In genomic region chr19:7216373-7216902, GRCh38 we compare ENCODE assay signal across 20 cellular contexts.
DNase-seq lines count a peak whose midpoint lies in the region; ATAC-seq and TF ChIP-seq lines count a peak whose summit lies in the region.
"Had no signal": no experiment of that assay in that cellular context is flagged by ENCODE, and none has a peak within 500 bp of the region (broad histone marks: within the 10 kb centered on the region; RNA-seq: fewer than 3 reads in every experiment).

No MANE protein-coding gene starts in this region.

- peak overlapping the region; percentile 4 for H3K27ac ChIP-seq in OCI-LY1 (ENCODE audit: low read depth, low read length, poor library complexity, severe bottlenecking)
- H3K27ac ChIP-seq in CD4-positive, alpha-beta T cell (ENCODE audit: low read depth, low read length): no peak overlapping the region
- H3K27ac ChIP-seq: coronary artery, foreskin keratinocyte, upper lobe of left lung had no signal

- H3K4me3 Mint-ChIP-seq in activated naive CD4-positive, alpha-beta T cell treated with anti-CD3 and anti-CD28 coated beads for 36 hours: no peak overlapping the region
- no peak overlapping the region for H3K4me3 Mint-ChIP-seq in memory B cell
- no peak overlapping the region for H3K4me3 Mint-ChIP-seq in stimulated activated naive CD8-positive, alpha-beta T cell treated with anti-CD3 and anti-CD28 coated beads, Interleukin-15, amount 100 ng/mL, for 72 hours
- no peak overlapping the region for H3K4me3 Mint-ChIP-seq in CD4-positive, alpha-beta T cell
- H3K4me3 Mint-ChIP-seq: mesothelial cell of epicardium; naive thymus-derived CD8-positive, alpha-beta T cell had no signal

- DNase-seq in activated naive CD4-positive, alpha-beta T cell treated with anti-CD3 and anti-CD28 coated beads for 36 hours: peak; percentile 75
- DNase-seq in activated naive CD4-positive, alpha-beta T cell (lab: John Stamatoyannopoulos, UW): no peak
- DNase-seq in memory B cell (ENCODE audit: low spot score in 2 of 2) (no peak), cerebellar nuclear complex (lab: John Stamatoyannopoulos, UW) (no peak)
- peak in 1 of 2 donors; percentile 35 for DNase-seq in stimulated activated naive CD8-positive, alpha-beta T cell treated with anti-CD3 and anti-CD28 coated beads, Interleukin-15, amount 100 ng/mL, for 72 hours
- DNase-seq in CD4-positive, alpha-beta T cell: no peak
- DNase-seq: foreskin keratinocyte; GOT3; KG1; naive thymus-derived CD8-positive, alpha-beta T cell; NCI-H1417 treated with DMSO at 0.1 percent for 48 hours; NCI-H2081 treated with DMSO at 0.1 percent for 48 hours; upper lobe of left lung had no signal

- H3K9me2 ChIP-seq in OCI-LY1 (ENCODE audit: low read depth, low read length): no peaks in the 10 kb centered on the region

- H3K36me3 ChIP-seq in OCI-LY1 (ENCODE audit: insufficient read depth, low read length): no peaks in the 10 kb centered on the region
- H3K36me3 ChIP-seq: upper lobe of left lung had no signal

- CTCF ChIA-PET in activated naive CD4-positive, alpha-beta T cell treated with anti-CD3 and anti-CD28 coated beads for 36 hours (lab: Charles Lee): interaction anchor here (0.7 kb wide), 1 partner anchor 8 kb away, joined by 4 read pairs; no protein-coding TSS in a partner anchor
- CTCF ChIA-PET in CD4-positive, alpha-beta T cell (lab: Charles Lee): no interaction called here

- H3K27me3 Mint-ChIP-seq in activated naive CD4-positive, alpha-beta T cell treated with anti-CD3 and anti-CD28 coated beads for 36 hours (ENCODE audit: low read depth): no peaks in the 10 kb centered on the region
- H3K27me3 Mint-ChIP-seq in memory B cell: peaks cover 7% of the 10 kb centered on the region
- peaks cover 7% of the 10 kb centered on the region for H3K27me3 Mint-ChIP-seq in stimulated activated naive CD8-positive, alpha-beta T cell treated with anti-CD3 and anti-CD28 coated beads, Interleukin-15, amount 100 ng/mL, for 72 hours
- H3K27me3 Mint-ChIP-seq in CD4-positive, alpha-beta T cell: no peaks in the 10 kb centered on the region
- H3K27me3 Mint-ChIP-seq: naive thymus-derived CD8-positive, alpha-beta T cell had no signal

- ATAC-seq in memory B cell (ENCODE audit: low read depth) (peak; percentile 48), HG02610 (IDR thresholded peaks at IDR 0.05; ENCODE audit: unreplicated experiment) (no peak)
- peak; percentile 73 for ATAC-seq in stimulated activated naive CD8-positive, alpha-beta T cell treated with anti-CD3 and anti-CD28 coated beads, Interleukin-15, amount 100 ng/mL, for 72 hours
- no peak for ATAC-seq in CD4-positive, alpha-beta T cell (ENCODE audit: poor library complexity)
- ATAC-seq: esophagus mucosa; foreskin keratinocyte; left lobe of liver; naive thymus-derived CD8-positive, alpha-beta T cell; SK-N-SH treated with all-trans-retinoic acid at 6 μM for 48 hours had no signal

- POLR2A ChIA-PET in CD4-positive, alpha-beta T cell (lab: Charles Lee): no interaction called here

- TF ChIP-seq CTCF in OCI-LY1 (IDR thresholded peaks at IDR 0.05; ENCODE audit: low read length): no peak
- TF ChIP-seq CTCF in CD4-positive, alpha-beta T cell (IDR thresholded peaks at IDR 0.05): no peak

- H3K4me1 Mint-ChIP-seq in activated naive CD4-positive, alpha-beta T cell treated with anti-CD3 and anti-CD28 coated beads for 36 hours (ENCODE audit: low read depth): peaks cover 39% of the 10 kb centered on the region
- peaks cover 15% of the 10 kb centered on the region for H3K4me1 Mint-ChIP-seq in memory B cell
- peaks cover 20% of the 10 kb centered on the region for H3K4me1 Mint-ChIP-seq in stimulated activated naive CD8-positive, alpha-beta T cell treated with anti-CD3 and anti-CD28 coated beads, Interleukin-15, amount 100 ng/mL, for 72 hours
- H3K4me1 Mint-ChIP-seq in CD4-positive, alpha-beta T cell (ENCODE audit: low read depth): no peaks in the 10 kb centered on the region

- no peaks in the 10 kb centered on the region for H3K79me2 ChIP-seq in OCI-LY1 (ENCODE audit: insufficient read depth, low read length)

- peak overlapping the region; percentile 18 for H3K27ac Mint-ChIP-seq in activated naive CD4-positive, alpha-beta T cell treated with anti-CD3 and anti-CD28 coated beads for 36 hours
- H3K27ac Mint-ChIP-seq in memory B cell: no peak overlapping the region
- no peak overlapping the region for H3K27ac Mint-ChIP-seq in stimulated activated naive CD8-positive, alpha-beta T cell treated with anti-CD3 and anti-CD28 coated beads, Interleukin-15, amount 100 ng/mL, for 72 hours
- H3K27ac Mint-ChIP-seq in CD4-positive, alpha-beta T cell: no peak overlapping the region
- H3K27ac Mint-ChIP-seq: mesothelial cell of epicardium; naive thymus-derived CD8-positive, alpha-beta T cell had no signal

- no peaks in the 10 kb centered on the region for H3K27me3 ChIP-seq in OCI-LY1 (ENCODE audit: insufficient read depth, low read length)
- H3K27me3 ChIP-seq in CD4-positive, alpha-beta T cell (ENCODE audit: control insufficient read depth, insufficient read depth, low read length): no peaks in the 10 kb centered on the region
- H3K27me3 ChIP-seq: upper lobe of left lung had no signal

- no peak overlapping the region for H3K4me3 ChIP-seq in OCI-LY1 (ENCODE audit: low read depth, low read length, poor library complexity, severe bottlenecking)
- H3K4me3 ChIP-seq: coronary artery, upper lobe of left lung had no signal

- H4K20me1 ChIP-seq in OCI-LY1 (ENCODE audit: insufficient read depth, low read length): no peaks in the 10 kb centered on the region

- H3K9me3 ChIP-seq in OCI-LY1 (ENCODE audit: low read length): no peaks in the 10 kb centered on the region
- H3K9me3 ChIP-seq in CD4-positive, alpha-beta T cell (ENCODE audit: control insufficient read depth, low read length): no peaks in the 10 kb centered on the region
- H3K9me3 ChIP-seq: upper lobe of left lung had no signal

- peaks cover 17% of the 10 kb centered on the region for H3K4me1 ChIP-seq in OCI-LY1 (ENCODE audit: insufficient read depth, low read length, severe bottlenecking)
- H3K4me1 ChIP-seq: foreskin keratinocyte had no signal

- no peak overlapping the region for H3K9ac ChIP-seq in OCI-LY1 (ENCODE audit: low read length)

- no peaks in the 10 kb centered on the region for H3K36me3 Mint-ChIP-seq in activated naive CD4-positive, alpha-beta T cell treated with anti-CD3 and anti-CD28 coated beads for 36 hours (ENCODE audit: low read depth)
- H3K36me3 Mint-ChIP-seq in memory B cell: peaks cover 2% of the 10 kb centered on the region
- no peaks in the 10 kb centered on the region for H3K36me3 Mint-ChIP-seq in CD4-positive, alpha-beta T cell (ENCODE audit: low read depth)
- H3K36me3 Mint-ChIP-seq: mesothelial cell of epicardium; naive thymus-derived CD8-positive, alpha-beta T cell had no signal

- H3K4me2 ChIP-seq in OCI-LY1 (ENCODE audit: low read length): no peak overlapping the region

- H3K9me3 Mint-ChIP-seq in activated naive CD4-positive, alpha-beta T cell treated with anti-CD3 and anti-CD28 coated beads for 36 hours: no peaks in the 10 kb centered on the region
- H3K9me3 Mint-ChIP-seq in memory B cell: peaks cover 1% of the 10 kb centered on the region
- H3K9me3 Mint-ChIP-seq in stimulated activated naive CD8-positive, alpha-beta T cell treated with anti-CD3 and anti-CD28 coated beads, Interleukin-15, amount 100 ng/mL, for 72 hours: no peaks in the 10 kb centered on the region
- no peaks in the 10 kb centered on the region for H3K9me3 Mint-ChIP-seq in CD4-positive, alpha-beta T cell
- H3K9me3 Mint-ChIP-seq: mesothelial cell of epicardium had no signal

- intact Hi-C loops in activated naive CD4-positive, alpha-beta T cell treated with anti-CD3 and anti-CD28 coated beads for 36 hours (cut with micrococcal nuclease): loop anchor here (1.0 kb wide), 1 partner anchor 37 kb away; no protein-coding TSS in a partner anchor
- intact Hi-C loops in CD4-positive, alpha-beta T cell (cut with DNase I, micrococcal nuclease): no loop called here

- H3F3A ChIP-seq in OCI-LY1 (ENCODE audit: insufficient read depth, low read length): no peaks in the 10 kb centered on the region; the same call in 1 of the 2 replicates

- no peak overlapping the region for H2AFZ ChIP-seq in OCI-LY1 (ENCODE audit: low read length)

Comparison
In these comparisons a context has a peak if more than half of its experiments do, and no peak if none do; other contexts are left out.
1. ATAC-seq: peak in memory B cell (single experiment) and stimulated activated naive CD8-positive, alpha-beta T cell treated with anti-CD3 and anti-CD28 coated beads, Interleukin-15, amount 100 ng/mL, for 72 hours (single experiment); none in HG02610 (single experiment) and CD4-positive, alpha-beta T cell (single experiment).